Comparison of ENCODE assay signal across 1 cellular context in genomic region chr11:18394928-18395734, GRCh38.
TF ChIP-seq lines count a peak whose summit lies in the region.

No MANE protein-coding gene starts in this region.

TF ChIP-seq in GM12878, 131 proteins besides CTCF, POLR2A, EP300 and RAD21:
- TF ChIP-seq ZSCAN29 (IDR thresholded peaks at IDR 0.05) (no peak), EGR1 (IDR thresholded peaks at IDR 0.05; ENCODE audit: borderline replicate concordance in 1 of 2, low read depth in 2 of 2, low read length in 2 of 2) (0 out of 3 replicates have a peak, but pooled peaks of 1 of the 2 experiments have one; percentile 19), MLLT1 (IDR thresholded peaks at IDR 0.05) (peak; percentile 58; the same call in 1 of the 2 replicates), ASH2L (IDR thresholded peaks at IDR 0.05; ENCODE audit: borderline replicate concordance, low read depth) (no peak), BACH1 (IDR thresholded peaks at IDR 0.05; ENCODE audit: borderline replicate concordance) (no peak), CBX3 (IDR thresholded peaks at IDR 0.05; ENCODE audit: borderline replicate concordance, low read depth) (no peak), PML (IDR thresholded peaks at IDR 0.05; ENCODE audit: low read length) (0 out of 2 replicates have a peak, but pooled peaks have one; percentile 4), PAX5 (IDR thresholded peaks at IDR 0.05; ENCODE audit: borderline replicate concordance, low read depth, low read length) (0 out of 2 replicates have a peak, but pooled peaks have one; percentile 7), WRNIP1 (IDR thresholded peaks at IDR 0.05; ENCODE audit: borderline replicate concordance, low read depth, low read length) (0 out of 2 replicates have a peak, but pooled peaks have one; percentile 24), MXI1 (IDR thresholded peaks at IDR 0.05; ENCODE audit: low read depth, low read length) (peak; percentile 15; the same call in 1 of the 2 replicates)
TF ChIP-seq in GM12878: peak in this region for 6.
